Comparison of ENCODE assay signal across 9 cellular contexts in genomic region chr20:63696311-63696627, GRCh38. TPM values are rescaled to one million over a fixed set of nuclear protein-coding genes. Genes with fewer than 3 reads are reported as not detected.
DNase-seq lines count a peak whose midpoint lies in the region; ATAC-seq and TF ChIP-seq lines count a peak whose summit lies in the region.
"Had no signal": no experiment of that assay in that cellular context is flagged by ENCODE, and none has a peak within 500 bp of the region (broad histone marks: within the 10 kb centered on the region; RNA-seq: fewer than 3 reads in every experiment).

No MANE protein-coding gene starts in this region.

- no peak for TF ChIP-seq CTCF in epithelial cell of proximal tubule (conservative IDR thresholded peaks at IDR 0.05; ENCODE audit: low read depth, low read length)

- H2BK120ac ChIP-seq in neuronal stem cell (ENCODE audit: low read depth, low read length): no peak overlapping the region

- H3K14ac ChIP-seq in neuronal stem cell (ENCODE audit: low read length): no peak overlapping the region

- WGBS in neuronal stem cell (ENCODE audit: extremely low coverage in 2 of 2, insufficient read length in 2 of 2, insufficient replicate concordance in 1 of 2), 2 donors: no CpG with 5 or more reads among the region's 6 CpGs

- H2AK5ac ChIP-seq in neuronal stem cell (ENCODE audit: low read depth, low read length): peak overlapping the region; percentile 40

- DNase-seq in ELF-1 (ENCODE audit: low read depth, low spot score) (peak; percentile 78), SJCRH30 (peak; percentile 34 to 44), epithelial cell of proximal tubule (ENCODE audit: low read depth) (no peak), neuronal stem cell (ENCODE audit: low spot score) (no peak), NCI-H1436 (lab: John Stamatoyannopoulos, UW) (no peak)
- DNase-seq: NCI-H2171 had no signal

- no peak overlapping the region for H2BK5ac ChIP-seq in neuronal stem cell (ENCODE audit: low read length)

- no peak overlapping the region for H2BK12ac ChIP-seq in neuronal stem cell (ENCODE audit: low read length)

- peak overlapping the region; percentile 94 for H3K18ac ChIP-seq in neuronal stem cell (ENCODE audit: low read length)

- H3K79me1 ChIP-seq in neuronal stem cell (ENCODE audit: low read depth, low read length): peaks cover 6% of the 10 kb centered on the region

- H4K8ac ChIP-seq in neuronal stem cell (ENCODE audit: low read depth, low read length): no peak overlapping the region

- no peaks in the 10 kb centered on the region for H3K27me3 ChIP-seq in SJCRH30
- H3K27me3 ChIP-seq in neuronal stem cell (ENCODE audit: control insufficient read depth in 3 of 3, insufficient read depth in 3 of 3, low read depth in 1 of 3, low read length in 3 of 3): no peaks in the 10 kb centered on the region

- H3K23ac ChIP-seq in neuronal stem cell (ENCODE audit: low read depth, low read length, poor library complexity): peak overlapping the region; percentile 100

- H3K4me2 ChIP-seq in neuronal stem cell (ENCODE audit: insufficient read depth, low read length, poor library complexity, severe bottlenecking): no peak overlapping the region

- H3K4me3 ChIP-seq in SJCRH30: no peak overlapping the region
- H3K4me3 ChIP-seq in epithelial cell of proximal tubule (ENCODE audit: low read depth, low read length): peak overlapping the region; percentile 75
- H3K4me3 ChIP-seq in neuronal stem cell (ENCODE audit: low read length in 2 of 2): no peak overlapping the region

- H3K9ac ChIP-seq in neuronal stem cell (ENCODE audit: low read depth, low read length, poor library complexity): peak overlapping the region; percentile 91

- H2AFZ ChIP-seq in neuronal stem cell (ENCODE audit: low read length): no peak overlapping the region

- H3K4me1 ChIP-seq in SJCRH30: peaks cover 18% of the 10 kb centered on the region
- H3K4me1 ChIP-seq in neuronal stem cell (ENCODE audit: control insufficient read depth in 2 of 2, insufficient read depth in 1 of 2, low read depth in 1 of 2, low read length in 2 of 2): peaks cover 7 to 14% of the 10 kb centered on the region in 2 donors

- no peaks in the 10 kb centered on the region for H3K9me3 ChIP-seq in SJCRH30 (replicated peaks)
- H3K9me3 ChIP-seq in neuronal stem cell (replicated peaks in 1 of 2; ENCODE audit: control insufficient read depth in 2 of 2, insufficient read depth in 1 of 2, low read depth in 1 of 2, low read length in 2 of 2): peaks cover 0 to 2% of the 10 kb centered on the region in 2 donors

- H2BK15ac ChIP-seq in neuronal stem cell (ENCODE audit: low read length): no peak overlapping the region

- ATAC-seq in GM21515 (IDR thresholded peaks at IDR 0.05; ENCODE audit: unreplicated experiment) (no peak), HG02588 (IDR thresholded peaks at IDR 0.05; ENCODE audit: unreplicated experiment) (no peak), GM18861 (IDR thresholded peaks at IDR 0.05; ENCODE audit: unreplicated experiment) (no peak)

- no peaks in the 10 kb centered on the region; the same call in 1 of the 2 replicates for H3K36me3 ChIP-seq in SJCRH30
- peaks cover 0 to 47% of the 10 kb centered on the region in 2 donors for H3K36me3 ChIP-seq in neuronal stem cell (replicated peaks in 1 of 2; ENCODE audit: control insufficient read depth in 2 of 2, insufficient read depth in 2 of 2, low read length in 2 of 2)

- no peak overlapping the region for H3K27ac ChIP-seq in SJCRH30
- no peak overlapping the region for H3K27ac ChIP-seq in neuronal stem cell (replicated peaks; ENCODE audit: low read length)

- peak overlapping the region; percentile 53 for H4K91ac ChIP-seq in neuronal stem cell (ENCODE audit: low read depth, low read length, poor library complexity)

- no peak overlapping the region for H3K4ac ChIP-seq in neuronal stem cell (ENCODE audit: low read length)

RNA-seq across cellular contexts. Expression of gene TNFRSF6B, which starts 0.2 kb away (rescaled TPM):
- 1.3 and 1.7 TPM in 2 replicates for total RNA-seq in SJCRH30 (2014; rRNA removed; shearing (Covaris generic))
- total RNA-seq in epithelial cell of proximal tubule: 509 and 817 TPM in 2 replicates
- 0.70 TPM for polyA plus RNA-seq in neuronal stem cell (2013, experiment 1 of 2)
- polyA plus RNA-seq in neuronal stem cell (2013, experiment 2 of 2): 0.90 TPM

RNA-seq across cellular contexts. Expression of gene ARFRP1, which starts 11.5 kb away (rescaled TPM):
- total RNA-seq in SJCRH30 (2014; rRNA removed; shearing (Covaris generic)): 39.3 and 44.5 TPM in 2 replicates
- total RNA-seq in epithelial cell of proximal tubule: 42.1 and 49.0 TPM in 2 replicates
- 8.8 TPM for polyA plus RNA-seq in neuronal stem cell (2013, experiment 1 of 2)
- polyA plus RNA-seq in neuronal stem cell (2013, experiment 2 of 2): 8.0 TPM

RNA-seq across cellular contexts. Expression of gene ZGPAT, which starts 11.6 kb away (rescaled TPM):
- 24.9 and 26.2 TPM in 2 replicates for total RNA-seq in SJCRH30 (2014; rRNA removed; shearing (Covaris generic))
- total RNA-seq in epithelial cell of proximal tubule: 36.5 and 57.2 TPM in 2 replicates
- 11.0 TPM for polyA plus RNA-seq in neuronal stem cell (2013, experiment 1 of 2)
- polyA plus RNA-seq in neuronal stem cell (2013, experiment 2 of 2): 11.0 TPM

RNA-seq across cellular contexts. Expression of gene RTEL1, which starts 38.2 kb away (rescaled TPM):
- total RNA-seq in SJCRH30 (2014; rRNA removed; shearing (Covaris generic)): 16.7 and 25.6 TPM in 2 replicates
- total RNA-seq in epithelial cell of proximal tubule: 26.5 and 29.1 TPM in 2 replicates
- polyA plus RNA-seq in neuronal stem cell (2013, experiment 1 of 2): 5.1 TPM
- 5.1 TPM for polyA plus RNA-seq in neuronal stem cell (2013, experiment 2 of 2)

RNA-seq across cellular contexts. Expression of gene LIME1, which starts 40.2 kb away (rescaled TPM):
- 4.5 and 10.0 TPM in 2 replicates for total RNA-seq in SJCRH30 (2014; rRNA removed; shearing (Covaris generic))
- 6.5 and 19.1 TPM in 2 replicates for total RNA-seq in epithelial cell of proximal tubule
- polyA plus RNA-seq in neuronal stem cell (2013, experiment 1 of 2): 3.2 TPM
- 2.9 TPM for polyA plus RNA-seq in neuronal stem cell (2013, experiment 2 of 2)

Comparison
In these comparisons a context has a peak if more than half of its experiments do, and no peak if none do; other contexts are left out.
1. DNase-seq: peak in ELF-1 (single experiment) and SJCRH30 (2 of 2); none in epithelial cell of proximal tubule (single experiment), neuronal stem cell (single experiment) and NCI-H1436 (single experiment).
2. RNA of gene TNFRSF6B, which starts 0.2 kb away (total RNA-seq): 509 to 817 TPM in epithelial cell of proximal tubule; 1.3 to 1.7 TPM in SJCRH30; every median in the first group is over 100 times any median in the second.